In the genomic region with DNA sequence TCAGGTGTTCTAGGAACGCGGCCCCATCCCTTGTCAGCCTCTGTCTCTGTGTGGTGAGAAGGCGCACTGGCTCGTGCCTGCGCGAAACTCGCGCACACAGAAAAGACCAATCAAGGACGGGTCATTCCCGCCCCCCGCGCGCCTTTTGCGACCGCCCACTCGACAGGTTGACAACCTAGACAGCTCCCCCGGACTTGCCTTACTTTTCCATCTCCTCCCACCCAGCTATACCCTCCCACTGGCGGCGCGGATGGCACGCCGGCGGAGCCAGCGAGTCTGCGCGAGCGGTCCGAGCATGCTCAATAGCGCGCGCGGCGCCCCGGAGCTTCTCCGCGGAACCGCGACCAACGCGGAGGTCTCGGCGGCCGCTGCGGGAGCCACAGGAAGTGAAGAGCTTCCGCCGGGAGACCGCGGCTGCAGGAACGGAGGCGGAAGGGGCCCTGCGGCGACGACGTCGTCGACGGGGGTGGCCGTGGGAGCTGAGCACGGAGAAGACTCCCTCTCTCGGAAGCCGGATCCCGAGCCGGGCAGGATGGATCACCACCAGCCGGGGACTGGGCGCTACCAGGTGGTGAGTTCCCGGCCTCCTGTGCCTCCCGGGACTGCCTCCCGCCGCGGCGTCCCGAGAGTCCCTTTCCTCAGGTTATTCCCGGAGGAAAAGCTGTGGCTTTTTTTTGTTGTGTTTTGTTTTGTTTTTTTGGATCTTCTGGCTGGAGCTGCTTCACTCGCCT, we compare ENCODE assay signal across 1 cellular context.
TF ChIP-seq lines count a peak whose summit lies in the region.

A gene with protein sequence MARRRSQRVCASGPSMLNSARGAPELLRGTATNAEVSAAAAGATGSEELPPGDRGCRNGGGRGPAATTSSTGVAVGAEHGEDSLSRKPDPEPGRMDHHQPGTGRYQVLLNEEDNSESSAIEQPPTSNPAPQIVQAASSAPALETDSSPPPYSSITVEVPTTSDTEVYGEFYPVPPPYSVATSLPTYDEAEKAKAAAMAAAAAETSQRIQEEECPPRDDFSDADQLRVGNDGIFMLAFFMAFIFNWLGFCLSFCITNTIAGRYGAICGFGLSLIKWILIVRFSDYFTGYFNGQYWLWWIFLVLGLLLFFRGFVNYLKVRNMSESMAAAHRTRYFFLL (plus strand): TSS at position 202 of the 731 bp plus-strand sequence. CDS start 49 bp downstream, at position 251.

TF ChIP-seq in K562, 482 proteins besides CTCF, POLR2A, EP300 and RAD21 (continued from another document and continues in another):
- TF ChIP-seq ZNF717 (CRISPR knock-in tag; IDR thresholded peaks at IDR 0.05) (no peak), TAF9B (IDR thresholded peaks at IDR 0.05; ENCODE audit: partially characterized antibody) (peak; percentile 28), ZNF507 (tag; conservative IDR thresholded peaks at IDR 0.05) (no peak), GTF2F1 (IDR thresholded peaks at IDR 0.05; ENCODE audit: low read depth, low read length) (no peak), ZBED1 (IDR thresholded peaks at IDR 0.05) (no peak), PRPF4 (IDR thresholded peaks at IDR 0.05; ENCODE audit: insufficient read depth, low read depth, low read length, poor library complexity, severe bottlenecking) (no peak), EGR1 (conservative IDR thresholded peaks at IDR 0.05) (peak; percentile 88), POLR3G (IDR thresholded peaks at IDR 0.05; ENCODE audit: extremely low read depth, insufficient read length, insufficient replicate concordance) (no peak), CAMTA2 (CRISPR knock-in tag; conservative IDR thresholded peaks at IDR 0.05) (no peak), NRF1 (conservative IDR thresholded peaks at IDR 0.05 in 1 of 2, IDR thresholded peaks at IDR 0.05 in 1 of 2) (peak; percentile 93 to 94), MAFF (IDR thresholded peaks at IDR 0.05; ENCODE audit: low read length) (no peak), SUPT5H (IDR thresholded peaks at IDR 0.05) (peak; percentile 75), CHD1 (IDR thresholded peaks at IDR 0.05; ENCODE audit: low read length) (no peak), HIVEP1 (CRISPR knock-in tag; IDR thresholded peaks at IDR 0.05) (no peak), MCM3 (IDR thresholded peaks at IDR 0.05) (no peak), SAP30 (IDR thresholded peaks at IDR 0.05; ENCODE audit: borderline replicate concordance, insufficient read depth, low read depth, low read length, poor library complexity, severe bottlenecking) (no peak), RBM17 (IDR thresholded peaks at IDR 0.05; ENCODE audit: borderline replicate concordance, low read depth, low read length) (no peak), NCOA4 (IDR thresholded peaks at IDR 0.05; ENCODE audit: partially characterized antibody) (no peak), HDAC6 (IDR thresholded peaks at IDR 0.05; ENCODE audit: low read depth, low read length) (no peak), HMGN3 (IDR thresholded peaks at IDR 0.05; ENCODE audit: borderline replicate concordance, extremely low read depth, insufficient read length, low read depth, low read length) (peak; percentile 53), TRIM24 (IDR thresholded peaks at IDR 0.05) (peak in 1 of 2 experiments; percentile 56; a peak in 1 of 4 replicates), RBM22 (IDR thresholded peaks at IDR 0.05; ENCODE audit: low read depth, low read length, poor library complexity, severe bottlenecking) (no peak), CEBPG (CRISPR knock-in tag; IDR thresholded peaks at IDR 0.05) (no peak), CEBPG (tag; conservative IDR thresholded peaks at IDR 0.05 in 1 of 2, IDR thresholded peaks at IDR 0.05 in 1 of 2) (no peak), ZNF316 (IDR thresholded peaks at IDR 0.05) (no peak)
- TF ChIP-seq, protein P1, sequence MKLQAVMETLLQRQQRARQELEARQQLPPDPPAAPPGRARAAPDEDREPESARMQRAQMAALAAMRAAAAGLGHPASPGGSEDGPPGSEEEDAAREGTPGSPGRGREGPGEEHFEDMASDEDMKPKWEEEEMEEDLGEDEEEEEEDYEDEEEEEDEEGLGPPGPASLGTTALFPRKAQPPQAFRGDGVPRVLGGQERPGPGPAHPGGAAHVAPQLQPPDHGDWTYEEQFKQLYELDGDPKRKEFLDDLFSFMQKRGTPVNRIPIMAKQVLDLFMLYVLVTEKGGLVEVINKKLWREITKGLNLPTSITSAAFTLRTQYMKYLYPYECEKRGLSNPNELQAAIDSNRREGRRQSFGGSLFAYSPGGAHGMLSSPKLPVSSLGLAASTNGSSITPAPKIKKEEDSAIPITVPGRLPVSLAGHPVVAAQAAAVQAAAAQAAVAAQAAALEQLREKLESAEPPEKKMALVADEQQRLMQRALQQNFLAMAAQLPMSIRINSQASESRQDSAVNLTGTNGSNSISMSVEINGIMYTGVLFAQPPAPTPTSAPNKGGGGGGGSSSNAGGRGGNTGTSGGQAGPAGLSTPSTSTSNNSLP (IDR thresholded peaks at IDR 0.05; ENCODE audit: borderline replicate concordance, low read depth, low read length): no peak
- TF ChIP-seq, protein P2, sequence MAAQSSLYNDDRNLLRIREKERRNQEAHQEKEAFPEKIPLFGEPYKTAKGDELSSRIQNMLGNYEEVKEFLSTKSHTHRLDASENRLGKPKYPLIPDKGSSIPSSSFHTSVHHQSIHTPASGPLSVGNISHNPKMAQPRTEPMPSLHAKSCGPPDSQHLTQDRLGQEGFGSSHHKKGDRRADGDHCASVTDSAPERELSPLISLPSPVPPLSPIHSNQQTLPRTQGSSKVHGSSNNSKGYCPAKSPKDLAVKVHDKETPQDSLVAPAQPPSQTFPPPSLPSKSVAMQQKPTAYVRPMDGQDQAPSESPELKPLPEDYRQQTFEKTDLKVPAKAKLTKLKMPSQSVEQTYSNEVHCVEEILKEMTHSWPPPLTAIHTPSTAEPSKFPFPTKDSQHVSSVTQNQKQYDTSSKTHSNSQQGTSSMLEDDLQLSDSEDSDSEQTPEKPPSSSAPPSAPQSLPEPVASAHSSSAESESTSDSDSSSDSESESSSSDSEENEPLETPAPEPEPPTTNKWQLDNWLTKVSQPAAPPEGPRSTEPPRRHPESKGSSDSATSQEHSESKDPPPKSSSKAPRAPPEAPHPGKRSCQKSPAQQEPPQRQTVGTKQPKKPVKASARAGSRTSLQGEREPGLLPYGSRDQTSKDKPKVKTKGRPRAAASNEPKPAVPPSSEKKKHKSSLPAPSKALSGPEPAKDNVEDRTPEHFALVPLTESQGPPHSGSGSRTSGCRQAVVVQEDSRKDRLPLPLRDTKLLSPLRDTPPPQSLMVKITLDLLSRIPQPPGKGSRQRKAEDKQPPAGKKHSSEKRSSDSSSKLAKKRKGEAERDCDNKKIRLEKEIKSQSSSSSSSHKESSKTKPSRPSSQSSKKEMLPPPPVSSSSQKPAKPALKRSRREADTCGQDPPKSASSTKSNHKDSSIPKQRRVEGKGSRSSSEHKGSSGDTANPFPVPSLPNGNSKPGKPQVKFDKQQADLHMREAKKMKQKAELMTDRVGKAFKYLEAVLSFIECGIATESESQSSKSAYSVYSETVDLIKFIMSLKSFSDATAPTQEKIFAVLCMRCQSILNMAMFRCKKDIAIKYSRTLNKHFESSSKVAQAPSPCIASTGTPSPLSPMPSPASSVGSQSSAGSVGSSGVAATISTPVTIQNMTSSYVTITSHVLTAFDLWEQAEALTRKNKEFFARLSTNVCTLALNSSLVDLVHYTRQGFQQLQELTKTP (IDR thresholded peaks at IDR 0.05; ENCODE audit: low read depth in 1 of 2, partially characterized antibody in 2 of 2): no peak
- TF ChIP-seq, protein P3, sequence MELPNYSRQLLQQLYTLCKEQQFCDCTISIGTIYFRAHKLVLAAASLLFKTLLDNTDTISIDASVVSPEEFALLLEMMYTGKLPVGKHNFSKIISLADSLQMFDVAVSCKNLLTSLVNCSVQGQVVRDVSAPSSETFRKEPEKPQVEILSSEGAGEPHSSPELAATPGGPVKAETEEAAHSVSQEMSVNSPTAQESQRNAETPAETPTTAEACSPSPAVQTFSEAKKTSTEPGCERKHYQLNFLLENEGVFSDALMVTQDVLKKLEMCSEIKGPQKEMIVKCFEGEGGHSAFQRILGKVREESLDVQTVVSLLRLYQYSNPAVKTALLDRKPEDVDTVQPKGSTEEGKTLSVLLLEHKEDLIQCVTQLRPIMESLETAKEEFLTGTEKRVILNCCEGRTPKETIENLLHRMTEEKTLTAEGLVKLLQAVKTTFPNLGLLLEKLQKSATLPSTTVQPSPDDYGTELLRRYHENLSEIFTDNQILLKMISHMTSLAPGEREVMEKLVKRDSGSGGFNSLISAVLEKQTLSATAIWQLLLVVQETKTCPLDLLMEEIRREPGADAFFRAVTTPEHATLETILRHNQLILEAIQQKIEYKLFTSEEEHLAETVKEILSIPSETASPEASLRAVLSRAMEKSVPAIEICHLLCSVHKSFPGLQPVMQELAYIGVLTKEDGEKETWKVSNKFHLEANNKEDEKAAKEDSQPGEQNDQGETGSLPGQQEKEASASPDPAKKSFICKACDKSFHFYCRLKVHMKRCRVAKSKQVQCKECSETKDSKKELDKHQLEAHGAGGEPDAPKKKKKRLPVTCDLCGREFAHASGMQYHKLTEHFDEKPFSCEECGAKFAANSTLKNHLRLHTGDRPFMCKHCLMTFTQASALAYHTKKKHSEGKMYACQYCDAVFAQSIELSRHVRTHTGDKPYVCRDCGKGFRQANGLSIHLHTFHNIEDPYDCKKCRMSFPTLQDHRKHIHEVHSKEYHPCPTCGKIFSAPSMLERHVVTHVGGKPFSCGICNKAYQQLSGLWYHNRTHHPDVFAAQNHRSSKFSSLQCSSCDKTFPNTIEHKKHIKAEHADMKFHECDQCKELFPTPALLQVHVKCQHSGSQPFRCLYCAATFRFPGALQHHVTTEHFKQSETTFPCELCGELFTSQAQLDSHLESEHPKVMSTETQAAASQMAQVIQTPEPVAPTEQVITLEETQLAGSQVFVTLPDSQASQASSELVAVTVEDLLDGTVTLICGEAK (IDR thresholded peaks at IDR 0.05): peak; percentile 92
- TF ChIP-seq, protein P3 (CRISPR knock-in tag; IDR thresholded peaks at IDR 0.05): no peak
- TF ChIP-seq, protein P4, sequence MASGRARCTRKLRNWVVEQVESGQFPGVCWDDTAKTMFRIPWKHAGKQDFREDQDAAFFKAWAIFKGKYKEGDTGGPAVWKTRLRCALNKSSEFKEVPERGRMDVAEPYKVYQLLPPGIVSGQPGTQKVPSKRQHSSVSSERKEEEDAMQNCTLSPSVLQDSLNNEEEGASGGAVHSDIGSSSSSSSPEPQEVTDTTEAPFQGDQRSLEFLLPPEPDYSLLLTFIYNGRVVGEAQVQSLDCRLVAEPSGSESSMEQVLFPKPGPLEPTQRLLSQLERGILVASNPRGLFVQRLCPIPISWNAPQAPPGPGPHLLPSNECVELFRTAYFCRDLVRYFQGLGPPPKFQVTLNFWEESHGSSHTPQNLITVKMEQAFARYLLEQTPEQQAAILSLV (tag; IDR thresholded peaks at IDR 0.05): no peak
- TF ChIP-seq, protein P5, sequence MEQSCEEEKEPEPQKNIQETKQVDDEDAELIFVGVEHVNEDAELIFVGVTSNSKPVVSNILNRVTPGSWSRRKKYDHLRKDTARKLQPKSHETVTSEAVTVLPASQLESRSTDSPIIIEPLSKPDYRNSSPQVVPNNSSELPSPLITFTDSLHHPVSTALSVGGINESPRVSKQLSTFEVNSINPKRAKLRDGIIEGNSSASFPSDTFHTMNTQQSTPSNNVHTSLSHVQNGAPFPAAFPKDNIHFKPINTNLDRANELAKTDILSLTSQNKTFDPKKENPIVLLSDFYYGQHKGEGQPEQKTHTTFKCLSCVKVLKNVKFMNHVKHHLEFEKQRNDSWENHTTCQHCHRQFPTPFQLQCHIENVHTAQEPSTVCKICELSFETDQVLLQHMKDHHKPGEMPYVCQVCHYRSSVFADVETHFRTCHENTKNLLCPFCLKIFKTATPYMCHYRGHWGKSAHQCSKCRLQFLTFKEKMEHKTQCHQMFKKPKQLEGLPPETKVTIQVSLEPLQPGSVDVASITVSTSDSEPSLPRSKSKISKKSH (CRISPR knock-in tag; IDR thresholded peaks at IDR 0.05): no peak
- TF ChIP-seq, protein P6, sequence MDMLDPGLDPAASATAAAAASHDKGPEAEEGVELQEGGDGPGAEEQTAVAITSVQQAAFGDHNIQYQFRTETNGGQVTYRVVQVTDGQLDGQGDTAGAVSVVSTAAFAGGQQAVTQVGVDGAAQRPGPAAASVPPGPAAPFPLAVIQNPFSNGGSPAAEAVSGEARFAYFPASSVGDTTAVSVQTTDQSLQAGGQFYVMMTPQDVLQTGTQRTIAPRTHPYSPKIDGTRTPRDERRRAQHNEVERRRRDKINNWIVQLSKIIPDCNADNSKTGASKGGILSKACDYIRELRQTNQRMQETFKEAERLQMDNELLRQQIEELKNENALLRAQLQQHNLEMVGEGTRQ (CRISPR knock-in tag; IDR thresholded peaks at IDR 0.05): no peak
- TF ChIP-seq, protein P7, sequence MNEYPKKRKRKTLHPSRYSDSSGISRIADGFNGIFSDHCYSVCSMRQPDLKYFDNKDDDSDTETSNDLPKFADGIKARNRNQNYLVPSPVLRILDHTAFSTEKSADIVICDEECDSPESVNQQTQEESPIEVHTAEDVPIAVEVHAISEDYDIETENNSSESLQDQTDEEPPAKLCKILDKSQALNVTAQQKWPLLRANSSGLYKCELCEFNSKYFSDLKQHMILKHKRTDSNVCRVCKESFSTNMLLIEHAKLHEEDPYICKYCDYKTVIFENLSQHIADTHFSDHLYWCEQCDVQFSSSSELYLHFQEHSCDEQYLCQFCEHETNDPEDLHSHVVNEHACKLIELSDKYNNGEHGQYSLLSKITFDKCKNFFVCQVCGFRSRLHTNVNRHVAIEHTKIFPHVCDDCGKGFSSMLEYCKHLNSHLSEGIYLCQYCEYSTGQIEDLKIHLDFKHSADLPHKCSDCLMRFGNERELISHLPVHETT (CRISPR knock-in tag; conservative IDR thresholded peaks at IDR 0.05 in 1 of 2, IDR thresholded peaks at IDR 0.05 in 1 of 2): peak in 1 of 2 experiments; percentile 88; a peak in 2 of 4 replicates
